In genomic region chr4:104128850-104129213, GRCh38 we compare ENCODE assay signal across 11 cellular contexts.
A peak's percentile ranks its signal among the peaks of the same experiment; 100 is the strongest.
DNase-seq lines count a peak whose midpoint lies in the region; ATAC-seq and TF ChIP-seq lines count a peak whose summit lies in the region.
"Had no signal": no experiment of that assay in that cellular context is flagged by ENCODE, and none has a peak within 500 bp of the region (broad histone marks: within the 10 kb centered on the region; RNA-seq: fewer than 3 reads in every experiment).

No MANE protein-coding gene starts in this region.

- ATAC-seq in GM19463 (IDR thresholded peaks at IDR 0.05; ENCODE audit: unreplicated experiment), result peak; percentile 88
- ATAC-seq: right cardiac atrium had no signal

- peak overlapping the region; percentile 28 for H3K27ac Mint-ChIP-seq in type B pancreatic cell
- H3K27ac Mint-ChIP-seq: activated CD4-positive, alpha-beta T cell treated with anti-CD3 and anti-CD28 coated beads, Interleukin-2, amount 10 ng/mL, durations not matched to agents 24 days and 14 days; activated T-helper 2 cell treated with anti-CD3 and anti-CD28 coated beads, Interferon-gamma antibody, Interleukin-2, Interleukin-4, amounts not matched to agents 10 μg/mL and 5 μg/mL and 100 μg/mL, durations not matched to agents 14 hours and 24 hours and 36 hours; CD4-positive, alpha-beta T cell had no signal

- DNase-seq in HT-29 (ENCODE audit: low spot score) (peak; percentile 60), iPS-NIHi7 (ENCODE audit: extremely low spot score) (peak; percentile 8), type B pancreatic cell (ENCODE audit: extremely low spot score, unreplicated experiment) (no peak), UCSD-AML1 (lab: John Stamatoyannopoulos, UW; ENCODE audit: unreplicated experiment) (no peak), DMS 273 (lab: John Stamatoyannopoulos, UW; ENCODE audit: unreplicated experiment) (no peak)
- no peak for DNase-seq in activated CD4-positive, alpha-beta T cell treated with anti-CD3 and anti-CD28 coated beads, Interleukin-2, amount 50 U/mL, for 1 hour
- DNase-seq: activated CD4-positive, alpha-beta T cell treated with anti-CD3 and anti-CD28 coated beads, Interleukin-2, amount 10 ng/mL, durations not matched to agents 24 days and 14 days; CD4-positive, alpha-beta T cell; right cardiac atrium had no signal

- peaks cover 6% of the 10 kb centered on the region for H3K4me1 Mint-ChIP-seq in type B pancreatic cell (ENCODE audit: unreplicated experiment)
- H3K4me1 Mint-ChIP-seq: activated CD4-positive, alpha-beta T cell treated with anti-CD3 and anti-CD28 coated beads, Interleukin-2, amount 10 ng/mL, durations not matched to agents 24 days and 14 days had no signal

- TF ChIP-seq CTCF in type B pancreatic cell (conservative IDR thresholded peaks at IDR 0.05), result no peak

- no peaks in the 10 kb centered on the region for H3K9me3 Mint-ChIP-seq in type B pancreatic cell

- no peaks in the 10 kb centered on the region for H3K27me3 Mint-ChIP-seq in type B pancreatic cell
- H3K27me3 Mint-ChIP-seq: activated CD4-positive, alpha-beta T cell treated with anti-CD3 and anti-CD28 coated beads, Interleukin-2, amount 10 ng/mL, durations not matched to agents 24 days and 14 days; CD4-positive, alpha-beta T cell had no signal

- H3K36me3 Mint-ChIP-seq in type B pancreatic cell, result no peaks in the 10 kb centered on the region

- H3K4me3 Mint-ChIP-seq in type B pancreatic cell, result peak overlapping the region; percentile 80
- H3K4me3 Mint-ChIP-seq: activated CD4-positive, alpha-beta T cell treated with anti-CD3 and anti-CD28 coated beads, Interleukin-2, amount 10 ng/mL, durations not matched to agents 24 days and 14 days; CD4-positive, alpha-beta T cell had no signal

Comparison
In these comparisons a context has a peak if more than half of its experiments do, and no peak if none do; other contexts are left out.
1. DNase-seq: peak in HT-29 (single experiment) and iPS-NIHi7 (single experiment); none in type B pancreatic cell (single experiment), activated CD4-positive, alpha-beta T cell treated with anti-CD3 and anti-CD28 coated beads, Interleukin-2, amount 50 U/mL, for 1 hour (single experiment), UCSD-AML1 (single experiment) and DMS 273 (single experiment).